Comparison of ENCODE assay signal across 8 cellular contexts in genomic region chr12:57782243-57782607, GRCh38. TPM values are rescaled to one million over a fixed set of nuclear protein-coding genes. Genes with fewer than 3 reads are reported as not detected.
A peak's percentile ranks its signal among the peaks of the same experiment; 100 is the strongest.
DNase-seq lines count a peak whose midpoint lies in the region; ATAC-seq and TF ChIP-seq lines count a peak whose summit lies in the region.

No MANE protein-coding gene starts in this region.

- H3K4me2 ChIP-seq in MM.1S (ENCODE audit: low read depth, low read length), result peak overlapping the region; percentile 42

- WGBS in esophagus muscularis mucosa, result 26% methylated on average over 4 of the region's 4 CpGs

- intact Hi-C loops in esophagus muscularis mucosa (cut with DNase I), result loop anchor here (1.0 to 5.0 kb wide), 2 partner anchors 50 to 123 kb away; no protein-coding TSS in a partner anchor

- H3K36me3 Mint-ChIP-seq in activated T-cell treated with anti-CD3 and anti-CD28 coated beads, Interleukin-2, amount 50 U/mL, for 4 hours (ENCODE audit: insufficient read depth), result peaks cover 14% of the 10 kb centered on the region

- H3K9me3 ChIP-seq in MM.1S (replicated peaks; ENCODE audit: insufficient read depth, low read length) (no peaks in the 10 kb centered on the region), esophagus muscularis mucosa (no peaks in the 10 kb centered on the region), subcutaneous abdominal adipose tissue (ENCODE audit: control insufficient read depth in 5 of 5, low read length in 5 of 5) (no peaks in the 10 kb centered on the region)

- H3K36me3 ChIP-seq in MM.1S (replicated peaks; ENCODE audit: insufficient read depth, low read length) (0 out of 2 replicates have a peak, but pooled peaks cover 8% of the 10 kb centered on the region), esophagus muscularis mucosa (peaks cover 12 to 47% (median 34%) of the 10 kb centered on the region in 4 donors), subcutaneous abdominal adipose tissue (ENCODE audit: control insufficient read depth in 5 of 5, insufficient read depth in 5 of 5, low read length in 5 of 5) (peaks cover 12 to 32% (median 28%) of the 10 kb centered on the region in 5 donors)

- DNase-seq in activated T-cell treated with anti-CD3 and anti-CD28 coated beads, Interleukin-2, amount 50 U/mL, for 4 hours, result no peak
- DNase-seq in activated T-cell treated with anti-CD3 and anti-CD28 coated beads for 4 hours (no peak), MM.1S (no peak), esophagus muscularis mucosa (ENCODE audit: extremely low spot score) (no peak), GM13976 (ENCODE audit: low spot score) (no peak), NCI-H1092 treated with DMSO at 0.1 percent for 48 hours (lab: John Stamatoyannopoulos, UW) (no peak)
- DNase-seq in activated CD8-positive, alpha-beta memory T cell treated with anti-CD3 and anti-CD28 coated beads for 24 hours, result no peak

- no peaks in the 10 kb centered on the region for H3K9me2 ChIP-seq in MM.1S (replicated peaks; ENCODE audit: insufficient read depth, low read length)

- H3F3A ChIP-seq in MM.1S (ENCODE audit: insufficient read depth, low read length), result 0 out of 2 replicates have a peak, but pooled peaks cover 3% of the 10 kb centered on the region

- TF ChIP-seq EP300 in esophagus muscularis mucosa (IDR thresholded peaks at IDR 0.05), result no peak

- TF ChIP-seq CTCF in MM.1S (IDR thresholded peaks at IDR 0.05; ENCODE audit: low read length), result no peak
- no peak for TF ChIP-seq CTCF in esophagus muscularis mucosa (IDR thresholded peaks at IDR 0.05)
- no peak for TF ChIP-seq CTCF in GM13976 (IDR thresholded peaks at IDR 0.05; ENCODE audit: borderline replicate concordance, control extremely low read depth, extremely low read depth, insufficient read depth, missing control alignments)

- H3K4me1 ChIP-seq in MM.1S (ENCODE audit: low read length) (peaks cover 12% of the 10 kb centered on the region), esophagus muscularis mucosa (peaks cover 14 to 29% (median 20%) of the 10 kb centered on the region in 4 donors), subcutaneous abdominal adipose tissue (ENCODE audit: control insufficient read depth in 5 of 5, insufficient read depth in 5 of 5, low read length in 5 of 5) (peaks cover 5 to 21% (median 15%) of the 10 kb centered on the region in 5 donors)

- peaks cover 54% of the 10 kb centered on the region for H3K4me1 Mint-ChIP-seq in activated T-cell treated with anti-CD3 and anti-CD28 coated beads, Interleukin-2, amount 50 U/mL, for 4 hours (ENCODE audit: low read depth)

- H3K27ac ChIP-seq in MM.1S (ENCODE audit: low read length) (no peak overlapping the region), esophagus muscularis mucosa (replicated peaks in 1 of 4) (peak overlapping the region in 3 of 4 donors; percentile 74 to 77 (median 74)), subcutaneous abdominal adipose tissue (ENCODE audit: low read depth, low read length) (no peak overlapping the region)

- peak overlapping the region; percentile 50 for H2AFZ ChIP-seq in MM.1S (ENCODE audit: low read length)

- H3K4me3 ChIP-seq in MM.1S (ENCODE audit: low read length) (peak overlapping the region; percentile 100), esophagus muscularis mucosa (peak overlapping the region; percentile 66 to 99 (median 92)), subcutaneous abdominal adipose tissue (ENCODE audit: low read depth in 1 of 5, low read length in 5 of 5) (peak overlapping the region in 3 of 5 donors; percentile 100)

- H3K27me3 ChIP-seq in MM.1S (replicated peaks; ENCODE audit: insufficient read depth, low read length) (no peaks in the 10 kb centered on the region), esophagus muscularis mucosa (no peaks in the 10 kb centered on the region), subcutaneous abdominal adipose tissue (ENCODE audit: control insufficient read depth in 5 of 5, insufficient read depth in 4 of 5, low read length in 5 of 5) (no peaks in the 10 kb centered on the region)

- no peaks in the 10 kb centered on the region for H3K9me3 Mint-ChIP-seq in activated T-cell treated with anti-CD3 and anti-CD28 coated beads, Interleukin-2, amount 50 U/mL, for 4 hours

- H4K20me1 ChIP-seq in MM.1S (ENCODE audit: insufficient read depth, low read length), result no peaks in the 10 kb centered on the region

- peak overlapping the region; percentile 95; the same call in 1 of the 2 replicates for H3K9ac ChIP-seq in MM.1S (ENCODE audit: low read length)
- H3K9ac ChIP-seq in subcutaneous abdominal adipose tissue (ENCODE audit: low read length in 5 of 5), result peak overlapping the region in 1 of 5 donors; percentile 87

- H3K4me3 Mint-ChIP-seq in activated T-cell treated with anti-CD3 and anti-CD28 coated beads, Interleukin-2, amount 50 U/mL, for 4 hours, result peak overlapping the region; percentile 99

- in situ Hi-C loops in GM13976 (cut with MboI; ENCODE audit: low sequenced_read_pairs, unreplicated experiment), result no loop called here

- no peaks in the 10 kb centered on the region for H3K27me3 Mint-ChIP-seq in activated T-cell treated with anti-CD3 and anti-CD28 coated beads, Interleukin-2, amount 50 U/mL, for 4 hours (ENCODE audit: low read depth)

- ATAC-seq in activated T-cell treated with anti-CD3 and anti-CD28 coated beads, Interleukin-2, amount 50 U/mL, for 4 hours, result no peak

- no peak for TF ChIP-seq POLR2A in esophagus muscularis mucosa (IDR thresholded peaks at IDR 0.05; ENCODE audit: low read depth)

- H3K79me2 ChIP-seq in MM.1S (ENCODE audit: low read length), result peaks cover 38% of the 10 kb centered on the region

RNA-seq across cellular contexts. Expression of gene TSFM, which starts 0.4 kb away (rescaled TPM):
- total RNA-seq in activated T-cell treated with anti-CD3 and anti-CD28 coated beads, Interleukin-2, amount 50 U/mL, for 4 hours, result 10 to 100 TPM; 65.0 to 78.5 (median 74.5) TPM
- total RNA-seq in esophagus muscularis mucosa, result 10 to 100 TPM; 17.6 to 38.4 (median 29.2) TPM

RNA-seq across cellular contexts. Expression of gene EEF1AKMT3, which starts 9.8 kb away (rescaled TPM):
- 1 to 10 TPM; 1.6 to 4.9 (median 2.0) TPM for total RNA-seq in activated T-cell treated with anti-CD3 and anti-CD28 coated beads, Interleukin-2, amount 50 U/mL, for 4 hours
- total RNA-seq in esophagus muscularis mucosa, result 10 to 100 TPM in 2 of 4 donors, 1 to 10 TPM in 2; 6.6 to 13.2 (median 10.0) TPM

RNA-seq across cellular contexts. Expression of gene METTL1, which starts 10.3 kb away (rescaled TPM):
- 100 to 1,000 TPM in 2 of 3 donors, 10 to 100 TPM in 1; 98.5 to 105 (median 104) TPM for total RNA-seq in activated T-cell treated with anti-CD3 and anti-CD28 coated beads, Interleukin-2, amount 50 U/mL, for 4 hours
- total RNA-seq in esophagus muscularis mucosa, result 1 to 10 TPM; 4.2 to 9.8 (median 5.7) TPM

RNA-seq across cellular contexts. Expression of gene CYP27B1, which starts 15.3 kb away (rescaled TPM):
- total RNA-seq in activated T-cell treated with anti-CD3 and anti-CD28 coated beads, Interleukin-2, amount 50 U/mL, for 4 hours, result 10 to 100 TPM; 18.4 to 19.6 (median 19.5) TPM
- under 1 TPM in 2 of 4 donors, not detected in 2; 0.32 to 0.66 TPM for total RNA-seq in esophagus muscularis mucosa

RNA-seq across cellular contexts. Expression of gene MARCHF9, which starts 27.3 kb away (rescaled TPM):
- total RNA-seq in activated T-cell treated with anti-CD3 and anti-CD28 coated beads, Interleukin-2, amount 50 U/mL, for 4 hours, result 10 to 100 TPM; 15.7 to 17.6 (median 17.3) TPM
- 10 to 100 TPM in 2 of 4 donors, 1 to 10 TPM in 2; 5.6 to 16.9 (median 10.7) TPM for total RNA-seq in esophagus muscularis mucosa

Comparison
In these comparisons a context has a peak if more than half of its experiments do, and no peak if none do; other contexts are left out.
1. H3K27ac ChIP-seq: peak in esophagus muscularis mucosa (3 of 4); none in MM.1S (single experiment) and subcutaneous abdominal adipose tissue (single experiment).
2. RNA of gene METTL1, which starts 10.3 kb away (total RNA-seq): 98.5 to 105 TPM in activated T-cell treated with anti-CD3 and anti-CD28 coated beads, Interleukin-2, amount 50 U/mL, for 4 hours; 4.2 to 9.8 TPM in esophagus muscularis mucosa; every median in the first group is over 4 times any median in the second.
3. Peak in every context shown above with its lines, with median percentiles within 50 percentile points of each other: H3K4me3 ChIP-seq.